Comparison of ENCODE assay signal across 8 cellular contexts in genomic region chr11:65492637-65493366, GRCh38. TPM values are rescaled to one million over a fixed set of nuclear protein-coding genes. Genes with fewer than 3 reads are reported as not detected.
DNase-seq lines count a peak whose midpoint lies in the region; ATAC-seq and TF ChIP-seq lines count a peak whose summit lies in the region.

No MANE protein-coding gene starts in this region.

- no peaks in the 10 kb centered on the region for H3K27me3 ChIP-seq in osteoblast (ENCODE audit: insufficient read depth, low read length)

- H3K4me1 ChIP-seq in osteoblast (ENCODE audit: insufficient read depth, low read length) = peaks cover 88% of the 10 kb centered on the region

- DNase-seq in G401 (ENCODE audit: low spot score) (peak; percentile 81), UCSD-AML1 (lab: John Stamatoyannopoulos, UW; ENCODE audit: unreplicated experiment) (peak; percentile 67), fibroblast of pulmonary artery (ENCODE audit: low read depth) (peak; percentile 94), osteoblast (ENCODE audit: insufficient read length, low spot score, missing footprints) (peak; percentile 71)

- in situ Hi-C loops in G401 (cut with HindIII; ENCODE audit: low sequenced_read_pairs) = no loop called here

- peak overlapping the region; percentile 95 for H3K27ac ChIP-seq in osteoblast (ENCODE audit: low read depth, low read length)

- H3K4me2 ChIP-seq in osteoblast (ENCODE audit: insufficient read depth, low read length) = peak overlapping the region; percentile 75

- peak; percentile 23 for ATAC-seq in HG03108 (IDR thresholded peaks at IDR 0.05; ENCODE audit: unreplicated experiment)
- ATAC-seq in GM18498 (IDR thresholded peaks at IDR 0.05; ENCODE audit: unreplicated experiment) = no peak
- ATAC-seq in GM21576 (IDR thresholded peaks at IDR 0.05; ENCODE audit: unreplicated experiment) = no peak
- ATAC-seq in GM19324 (IDR thresholded peaks at IDR 0.05; ENCODE audit: low FRiP score, unreplicated experiment) = no peak

- H3K79me2 ChIP-seq in osteoblast (ENCODE audit: insufficient read depth, low read length) = peaks cover 66% of the 10 kb centered on the region

- H3K9me3 ChIP-seq in osteoblast (ENCODE audit: low read depth, low read length) = no peaks in the 10 kb centered on the region

- H3K36me3 ChIP-seq in osteoblast (ENCODE audit: insufficient read depth, low read length) = no peaks in the 10 kb centered on the region

- H2AFZ ChIP-seq in osteoblast (ENCODE audit: low read length) = no peak overlapping the region

- TF ChIP-seq CTCF in fibroblast of pulmonary artery (IDR thresholded peaks at IDR 0.05; ENCODE audit: low read length, missing control alignments) = no peak
- TF ChIP-seq CTCF in osteoblast (IDR thresholded peaks at IDR 0.05; ENCODE audit: extremely low read depth, low read depth, low read length) = no peak

- H3K4me3 ChIP-seq in fibroblast of pulmonary artery (replicated peaks; ENCODE audit: low read depth, low read length) (no peak overlapping the region), osteoblast (ENCODE audit: insufficient read depth, low read length) (peak overlapping the region; percentile 36)

- no peaks in the 10 kb centered on the region for H4K20me1 ChIP-seq in osteoblast (ENCODE audit: insufficient read depth, low read length)

RNA-seq across cellular contexts. Expression of gene MALAT1, which starts 6.0 kb away (rescaled TPM):
- 166 and 288 TPM in 2 replicates for total RNA-seq in G401 (2014; rRNA removed; shearing (Covaris generic))
- 19,002 and 21,612 TPM in 2 replicates for total RNA-seq in osteoblast

RNA-seq across cellular contexts. Expression of gene SCYL1, which starts 32.1 kb away (rescaled TPM):
- total RNA-seq in G401 (2014; rRNA removed; shearing (Covaris generic)) = 77.6 and 80.4 TPM in 2 replicates
- total RNA-seq in osteoblast = 109 and 115 TPM in 2 replicates

Comparison
In these comparisons a context has a peak if more than half of its experiments do, and no peak if none do; other contexts are left out.
1. RNA of gene MALAT1, which starts 6.0 kb away (total RNA-seq): 19,002 to 21,612 TPM in osteoblast; 166 to 288 TPM in G401; every median in the first group is over 10 times any median in the second.
2. Peak in every context shown above with its lines, with median percentiles within 50 percentile points of each other: DNase-seq.